16 cellular contexts compared by ENCODE assay signal in the genomic region with DNA sequence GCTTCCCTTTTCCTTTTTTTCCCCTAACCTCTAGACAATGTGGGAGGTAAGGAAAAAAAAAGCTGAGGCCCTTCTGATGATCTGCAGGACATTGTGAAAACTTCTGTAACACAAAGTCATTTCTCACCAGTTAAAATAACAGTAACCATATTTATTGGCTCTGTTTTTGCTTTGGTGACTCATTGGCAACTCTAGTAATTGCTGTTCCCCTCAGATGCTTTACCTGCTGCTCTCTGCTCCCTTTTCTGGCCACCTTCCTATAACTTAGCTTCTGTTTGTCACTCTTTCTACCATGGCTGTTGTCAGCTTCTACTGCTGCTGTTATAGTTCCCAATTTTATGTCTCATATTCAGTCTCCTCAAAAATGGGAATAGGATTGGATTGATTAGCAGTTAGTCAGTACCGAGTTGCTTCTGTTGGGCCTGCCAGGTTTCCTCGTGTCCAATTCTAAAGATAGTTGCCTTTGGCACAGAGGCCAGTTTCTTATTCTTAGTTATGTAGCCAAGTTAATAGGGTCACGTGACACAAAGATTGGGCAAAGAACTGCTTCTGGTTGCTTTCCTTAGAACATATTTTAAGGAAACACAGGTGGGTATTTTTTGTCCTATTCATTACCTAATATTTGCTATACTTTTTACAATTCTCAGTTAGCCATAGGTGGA. TPM values are rescaled to one million over a fixed set of nuclear protein-coding genes. Genes with fewer than 3 reads are reported as not detected.
DNase-seq lines count a peak whose midpoint lies in the region; ATAC-seq and TF ChIP-seq lines count a peak whose summit lies in the region.
"Had no signal": no experiment of that assay in that cellular context is flagged by ENCODE, and none has a peak within 500 bp of the region (broad histone marks: within the 10 kb centered on the region; RNA-seq: fewer than 3 reads in every experiment).

No MANE protein-coding gene starts in this region.

- H3K4me3 Mint-ChIP-seq in endothelial cell (ENCODE audit: unreplicated experiment) (no peak overlapping the region), T-cell (no peak overlapping the region)
- H3K4me3 Mint-ChIP-seq: activated naive CD4-positive, alpha-beta T cell treated with anti-CD3 and anti-CD28 coated beads, Interleukin-2, amount 10 ng/mL, durations not matched to agents 7 days and 5 days; B cell; stimulated activated memory B cell treated with anti-CD40 and anti-IgM and Interleukin-4, amounts not matched to agents 10 μg/mL and 1 μg/mL and 100 μg/mL, for 72 hours; T-helper 1 cell treated with Interleukin-12 subunit alpha and Interleukin-12 subunit beta and Interleukin-4 antibody, amounts not matched to agents 30 μg/mL and 1 μg/mL, for 36 hours had no signal

- H3K36me3 Mint-ChIP-seq in endothelial cell (ENCODE audit: low read depth, unreplicated experiment) = no peaks in the 10 kb centered on the region
- peaks cover 30% of the 10 kb centered on the region for H3K36me3 Mint-ChIP-seq in T-cell
- H3K36me3 Mint-ChIP-seq: stimulated activated memory B cell treated with anti-CD40 and anti-IgM and Interleukin-4, amounts not matched to agents 10 μg/mL and 1 μg/mL and 100 μg/mL, for 72 hours had no signal

- H3K27ac Mint-ChIP-seq in endothelial cell (ENCODE audit: unreplicated experiment) (peak overlapping the region; percentile 7), T-cell (no peak overlapping the region)
- H3K27ac Mint-ChIP-seq: activated naive CD4-positive, alpha-beta T cell treated with anti-CD3 and anti-CD28 coated beads, Interleukin-2, amount 10 ng/mL, durations not matched to agents 7 days and 5 days; B cell; IgD-negative memory B cell; stimulated activated memory B cell treated with anti-CD40 and anti-IgM and Interleukin-4, amounts not matched to agents 10 μg/mL and 1 μg/mL and 100 μg/mL, for 72 hours; T-helper 1 cell treated with Interleukin-12 subunit alpha and Interleukin-12 subunit beta and Interleukin-4 antibody, amounts not matched to agents 30 μg/mL and 1 μg/mL, for 36 hours had no signal

- peak; percentile 50 for ATAC-seq in HG02870 (IDR thresholded peaks at IDR 0.05; ENCODE audit: unreplicated experiment)
- no peak for ATAC-seq in GM21381 (IDR thresholded peaks at IDR 0.05; ENCODE audit: unreplicated experiment)
- ATAC-seq in GM21619 (IDR thresholded peaks at IDR 0.05; ENCODE audit: unreplicated experiment) = no peak
- ATAC-seq in T-cell (replicated peaks in 1 of 4) = no peak
- ATAC-seq: stimulated activated memory B cell treated with anti-CD40 and anti-IgM and Interleukin-4, amounts not matched to agents 10 μg/mL and 1 μg/mL and 100 μg/mL, for 72 hours had no signal

- H3K9me3 Mint-ChIP-seq in endothelial cell (ENCODE audit: unreplicated experiment) (no peaks in the 10 kb centered on the region), T-cell (no peaks in the 10 kb centered on the region)
- H3K9me3 Mint-ChIP-seq: activated naive CD4-positive, alpha-beta T cell treated with anti-CD3 and anti-CD28 coated beads, Interleukin-2, amount 10 ng/mL, durations not matched to agents 7 days and 5 days; IgD-negative memory B cell; stimulated activated memory B cell treated with anti-CD40 and anti-IgM and Interleukin-4, amounts not matched to agents 10 μg/mL and 1 μg/mL and 100 μg/mL, for 72 hours; T-helper 1 cell treated with Interleukin-12 subunit alpha and Interleukin-12 subunit beta and Interleukin-4 antibody, amounts not matched to agents 30 μg/mL and 1 μg/mL, for 36 hours had no signal

- H3K4me1 Mint-ChIP-seq in endothelial cell (ENCODE audit: unreplicated experiment) (peaks cover 24% of the 10 kb centered on the region), T-cell (peaks cover 39 to 62% (median 45%) of the 10 kb centered on the region in 3 donors)
- H3K4me1 Mint-ChIP-seq: activated naive CD4-positive, alpha-beta T cell treated with anti-CD3 and anti-CD28 coated beads, Interleukin-2, amount 10 ng/mL, durations not matched to agents 7 days and 5 days had no signal

- H3K27me3 Mint-ChIP-seq in endothelial cell (ENCODE audit: unreplicated experiment) = no peaks in the 10 kb centered on the region
- H3K27me3 Mint-ChIP-seq in T-cell = no peaks in the 10 kb centered on the region
- H3K27me3 Mint-ChIP-seq: activated naive CD4-positive, alpha-beta T cell treated with anti-CD3 and anti-CD28 coated beads, Interleukin-2, amount 10 ng/mL, durations not matched to agents 7 days and 5 days; B cell; IgD-negative memory B cell; stimulated activated memory B cell treated with anti-CD40 and anti-IgM and Interleukin-4, amounts not matched to agents 10 μg/mL and 1 μg/mL and 100 μg/mL, for 72 hours had no signal

- DNase-seq in AG08396 (ENCODE audit: low spot score) (peak; percentile 20), endothelial cell (ENCODE audit: low spot score) (no peak), kidney tubule cell (ENCODE audit: low spot score) (peak; percentile 8), NAMALWA (ENCODE audit: low spot score) (no peak), T-cell (no peak)
- DNase-seq: activated CD4-positive, alpha-beta T cell treated with anti-CD3 and anti-CD28 coated beads for 4 hours; activated naive CD4-positive, alpha-beta T cell treated with anti-CD3 and anti-CD28 coated beads, Interleukin-2, amount 10 ng/mL, durations not matched to agents 7 days and 5 days; cortex of kidney; DMS79 had no signal

- POLR2A ChIA-PET in T-cell (lab: Charles Lee) = interaction anchor here in 1 of 2 donors (0.7 kb wide), 1 partner anchor 41 kb away, joined by 3 read pairs; no protein-coding TSS in a partner anchor

- CTCF ChIA-PET in T-cell (lab: Charles Lee) = no interaction called here

- TF ChIP-seq CTCF in endothelial cell (IDR thresholded peaks at IDR 0.05; ENCODE audit: unreplicated experiment) = no peak

RNA-seq across cellular contexts. Expression of gene SCAMP1, which starts 16.8 kb away (rescaled TPM):
- total RNA-seq in endothelial cell (ENCODE audit: unreplicated experiment) (30.6 TPM), T-cell (10 to 100 TPM; 20.6 to 28.3 (median 22.2) TPM)

Comparison
In these comparisons a context has a peak if more than half of its experiments do, and no peak if none do; other contexts are left out.
1. DNase-seq: peak in AG08396 (single experiment) and kidney tubule cell (single experiment); none in endothelial cell (single experiment), NAMALWA (single experiment) and T-cell (0 of 34).